27 cellular contexts compared by ENCODE assay signal in genomic region chrX:42276982-42277690, GRCh38.
"Had no signal": no experiment of that assay in that cellular context is flagged by ENCODE, and none has a peak within 500 bp of the region (broad histone marks: within the 10 kb centered on the region; RNA-seq: fewer than 3 reads in every experiment).

No MANE protein-coding gene starts in this region.

- H3K27ac ChIP-seq: breast epithelium, left ventricle myocardium inferior, sigmoid colon, thyroid gland, upper lobe of right lung had no signal

- H3K9me3 ChIP-seq: breast epithelium, left ventricle myocardium inferior, mucosa of descending colon, sigmoid colon, thyroid gland, upper lobe of right lung had no signal

- ATAC-seq: activated CD8-positive, alpha-beta T cell treated with anti-CD3 and anti-CD28 coated beads for 36 hours; activated naive CD4-positive, alpha-beta T cell treated with anti-CD3 and anti-CD28 coated beads, Interleukin-2, amount 50 U/mL, for 72 hours; esophagus mucosa; mucosa of descending colon; natural killer cell treated with Interleukin-12 subunit alpha and Interleukin-12 subunit beta and Interleukin-15 and Interleukin-18, amount 100 ng/mL, for 72 hours; stimulated activated memory B cell treated with anti-CD40 and anti-IgM and Interleukin-4, amounts not matched to agents 10 μg/mL and 1 μg/mL and 100 μg/mL, for 72 hours; stimulated activated naive CD8-positive, alpha-beta T cell treated with anti-CD3 and anti-CD28 coated beads, Interleukin-15, amount 100 ng/mL, for 72 hours; upper lobe of right lung had no signal

- H3K4me1 ChIP-seq: breast epithelium, left ventricle myocardium inferior, sigmoid colon, thyroid gland, upper lobe of right lung had no signal

- DNase-seq: activated B cell treated with CpG ODN at 0.5 μM for 24 hours; activated CD4-positive, alpha-beta T cell treated with anti-CD3 and anti-CD28 coated beads, Interleukin-2, amount 50 U/mL, for 1 hour; activated CD8-positive, alpha-beta T cell treated with anti-CD3 and anti-CD28 coated beads for 36 hours; activated naive CD4-positive, alpha-beta T cell; activated T-cell treated with anti-CD3 and anti-CD28 coated beads, Interleukin-2, amount 50 U/mL, for 4 hours; central memory CD4-positive, alpha-beta T cell; foreskin fibroblast; head of caudate nucleus; hypothalamus; immature natural killer cell; kidney glomerular epithelial cell; left ventricle myocardium inferior; mucosa of descending colon; retina; sigmoid colon; small intestine; stimulated activated CD4-positive, alpha-beta T cell treated with anti-CD3 and anti-CD28 coated beads, Interleukin-4, amount 100 ng/mL, for 24 hours; stimulated activated naive CD8-positive, alpha-beta T cell treated with anti-CD3 and anti-CD28 coated beads, Interleukin-15, amount 100 ng/mL, for 72 hours; thyroid gland; upper lobe of right lung had no signal

- H3K4me3 ChIP-seq: breast epithelium, left ventricle myocardium inferior, lung, mucosa of descending colon, sigmoid colon, thyroid gland, upper lobe of right lung had no signal

- H3K27me3 ChIP-seq: sigmoid colon, thyroid gland, upper lobe of right lung had no signal

- H3K36me3 ChIP-seq: breast epithelium, left ventricle myocardium inferior, sigmoid colon, thyroid gland, upper lobe of right lung had no signal

- FAIRE-seq: endothelial cell of umbilical vein, small intestine had no signal
